ENCODE assay signal across 25 cellular contexts in genomic region chr13:79503069-79503468, GRCh38. TPM values are rescaled to one million over a fixed set of nuclear protein-coding genes. Genes with fewer than 3 reads are reported as not detected.
DNase-seq lines count a peak whose midpoint lies in the region; ATAC-seq and TF ChIP-seq lines count a peak whose summit lies in the region.
"Had no signal": no experiment of that assay in that cellular context is flagged by ENCODE, and none has a peak within 500 bp of the region (broad histone marks: within the 10 kb centered on the region; RNA-seq: fewer than 3 reads in every experiment).

No MANE protein-coding gene starts in this region.

- H3K4me2 ChIP-seq in DOHH2 (ENCODE audit: low read length), result peak overlapping the region; percentile 36
- H3K4me2 ChIP-seq: KMS-11 had no signal

- H3K4me1 Mint-ChIP-seq in activated T-cell treated with anti-CD3 and anti-CD28 coated beads, Interleukin-2, amount 50 U/mL, for 24 hours (ENCODE audit: low read depth), result peaks cover 83% of the 10 kb centered on the region
- H3K4me1 Mint-ChIP-seq in activated T-helper 17 cell treated with anti-CD3 and anti-CD28 coated beads, Interleukin-2, amount 50 U/mL, for 72 hours, result peaks cover 49% of the 10 kb centered on the region

- peaks cover 27% of the 10 kb centered on the region for H3K79me2 ChIP-seq in DOHH2 (ENCODE audit: control insufficient read depth, low read length)

- H3K36me3 Mint-ChIP-seq in activated T-cell treated with anti-CD3 and anti-CD28 coated beads, Interleukin-2, amount 50 U/mL, for 24 hours (ENCODE audit: low read depth), result peaks cover 50% of the 10 kb centered on the region
- peaks cover 24% of the 10 kb centered on the region for H3K36me3 Mint-ChIP-seq in activated T-helper 17 cell treated with anti-CD3 and anti-CD28 coated beads, Interleukin-2, amount 50 U/mL, for 72 hours (ENCODE audit: low read depth)

- no peaks in the 10 kb centered on the region for H3K9me3 ChIP-seq in DOHH2 (ENCODE audit: control insufficient read depth, insufficient read depth, low read length)
- H3K9me3 ChIP-seq: ascending aorta, BE2C, HAP-1, SJSA1, thoracic aorta had no signal

- peak overlapping the region; percentile 92 for H3K27ac Mint-ChIP-seq in activated T-cell treated with anti-CD3 and anti-CD28 coated beads, Interleukin-2, amount 50 U/mL, for 24 hours
- peak overlapping the region; percentile 85 for H3K27ac Mint-ChIP-seq in activated T-helper 17 cell treated with anti-CD3 and anti-CD28 coated beads, Interleukin-2, amount 50 U/mL, for 72 hours
- H3K27ac Mint-ChIP-seq: activated naive CD4-positive, alpha-beta T cell treated with anti-CD3 and anti-CD28 coated beads, Interleukin-2, amount 10 ng/mL, durations not matched to agents 7 days and 5 days; mesothelial cell of epicardium; T-helper 1 cell treated with Interleukin-12 subunit alpha and Interleukin-12 subunit beta and Interleukin-4 antibody, amounts not matched to agents 30 μg/mL and 1 μg/mL, for 36 hours had no signal

- H3K4me3 ChIP-seq in DOHH2 (ENCODE audit: low read length), result peak overlapping the region; percentile 25; the same call in 1 of the 2 replicates
- H3K4me3 ChIP-seq: ascending aorta, HAP-1, heart left ventricle, SJSA1, smooth muscle cell, thoracic aorta had no signal

- H3K27ac ChIP-seq in DOHH2 (ENCODE audit: low read depth, low read length), result no peak overlapping the region
- H3K27ac ChIP-seq: ascending aorta, epithelial cell of prostate, heart left ventricle, KMS-11, SJSA1, thoracic aorta had no signal

- H3K9me3 Mint-ChIP-seq in activated T-cell treated with anti-CD3 and anti-CD28 coated beads, Interleukin-2, amount 50 U/mL, for 24 hours, result no peaks in the 10 kb centered on the region
- H3K9me3 Mint-ChIP-seq in activated T-helper 17 cell treated with anti-CD3 and anti-CD28 coated beads, Interleukin-2, amount 50 U/mL, for 72 hours, result no peaks in the 10 kb centered on the region
- H3K9me3 Mint-ChIP-seq: T-helper 1 cell treated with Interleukin-12 subunit alpha and Interleukin-12 subunit beta and Interleukin-4 antibody, amounts not matched to agents 30 μg/mL and 1 μg/mL, for 36 hours had no signal

- H3K4me1 ChIP-seq in DOHH2 (ENCODE audit: control insufficient read depth, low read length), result peaks cover 21% of the 10 kb centered on the region
- H3K4me1 ChIP-seq: ascending aorta, HAP-1 had no signal

- ATAC-seq in activated T-helper 17 cell treated with anti-CD3 and anti-CD28 coated beads, Interleukin-2, amount 50 U/mL, for 72 hours (replicated peaks), result no peak
- no peak for ATAC-seq in left colon
- ATAC-seq: naive thymus-derived CD8-positive, alpha-beta T cell had no signal

- no peaks in the 10 kb centered on the region for H4K20me1 ChIP-seq in DOHH2 (ENCODE audit: control insufficient read depth, insufficient read depth, low read depth, low read length)

- H3K4me3 Mint-ChIP-seq in activated T-cell treated with anti-CD3 and anti-CD28 coated beads, Interleukin-2, amount 50 U/mL, for 24 hours, result no peak overlapping the region
- H3K4me3 Mint-ChIP-seq in activated T-helper 17 cell treated with anti-CD3 and anti-CD28 coated beads, Interleukin-2, amount 50 U/mL, for 72 hours, result peak overlapping the region; percentile 66
- H3K4me3 Mint-ChIP-seq: activated naive CD4-positive, alpha-beta T cell treated with anti-CD3 and anti-CD28 coated beads, Interleukin-2, amount 10 ng/mL, durations not matched to agents 7 days and 5 days; mesothelial cell of epicardium; naive thymus-derived CD8-positive, alpha-beta T cell; T-helper 1 cell treated with Interleukin-12 subunit alpha and Interleukin-12 subunit beta and Interleukin-4 antibody, amounts not matched to agents 30 μg/mL and 1 μg/mL, for 36 hours had no signal

- no peak for TF ChIP-seq CTCF in DOHH2 (IDR thresholded peaks at IDR 0.05; ENCODE audit: low read depth, low read length, poor library complexity, severe bottlenecking)

- no peak for DNase-seq in activated T-cell treated with anti-CD3 and anti-CD28 coated beads, Interleukin-2, amount 50 U/mL, for 24 hours
- no peak for DNase-seq in activated T-cell treated with anti-CD3 and anti-CD28 coated beads, Interleukin-2, amount 50 U/mL, for 48 hours
- DNase-seq in iPS-NIHi11 (ENCODE audit: low spot score), result peak; percentile 10
- no peak for DNase-seq in left colon
- DNase-seq in NCI-H345 (lab: John Stamatoyannopoulos, UW), result no peak
- DNase-seq in GM03348 (ENCODE audit: low spot score), result no peak
- DNase-seq: activated CD4-positive, alpha-beta T cell treated with anti-CD3 and anti-CD28 coated beads, Interleukin-2, amount 50 U/mL, for 1 hour; activated naive CD4-positive, alpha-beta T cell treated with anti-CD3 and anti-CD28 coated beads, Interleukin-2, amount 10 ng/mL, durations not matched to agents 7 days and 5 days; BE2C; heart left ventricle; naive thymus-derived CD8-positive, alpha-beta T cell; NCI-H1694; NCI-H524 treated with DMSO at 0.1 percent for 48 hours; stimulated activated CD4-positive, alpha-beta T cell treated with anti-CD3 and anti-CD28 coated beads, Interleukin-2, amount 100 ng/mL, for 24 hours had no signal

- no peaks in the 10 kb centered on the region for H3K36me3 ChIP-seq in DOHH2 (ENCODE audit: control insufficient read depth, low read length)
- H3K36me3 ChIP-seq: ascending aorta, BE2C, HAP-1, heart left ventricle, thoracic aorta had no signal

- H3K27me3 ChIP-seq in DOHH2 (ENCODE audit: control insufficient read depth, low read length), result no peaks in the 10 kb centered on the region
- H3K27me3 ChIP-seq: ascending aorta, BE2C, heart left ventricle, SJSA1 had no signal

- intact Hi-C loops in left colon (cut with DNase I, micrococcal nuclease), result no loop called here

- H3K27me3 Mint-ChIP-seq in activated T-cell treated with anti-CD3 and anti-CD28 coated beads, Interleukin-2, amount 50 U/mL, for 24 hours, result no peaks in the 10 kb centered on the region
- no peaks in the 10 kb centered on the region for H3K27me3 Mint-ChIP-seq in activated T-helper 17 cell treated with anti-CD3 and anti-CD28 coated beads, Interleukin-2, amount 50 U/mL, for 72 hours
- H3K27me3 Mint-ChIP-seq: activated naive CD4-positive, alpha-beta T cell treated with anti-CD3 and anti-CD28 coated beads, Interleukin-2, amount 10 ng/mL, durations not matched to agents 7 days and 5 days; naive thymus-derived CD8-positive, alpha-beta T cell had no signal

- H3K9me2 ChIP-seq in DOHH2 (replicated peaks; ENCODE audit: control insufficient read depth, low read length), result no peaks in the 10 kb centered on the region

- no peaks in the 10 kb centered on the region for H3F3A ChIP-seq in DOHH2 (ENCODE audit: control insufficient read depth, insufficient read depth)

RNA-seq across cellular contexts. Expression of gene NDFIP2, which starts 22.1 kb away (rescaled TPM):
- 100 to 1,000 TPM in 1 of 2 donors, 10 to 100 TPM in 1; 80.6 to 129 TPM for total RNA-seq in activated T-helper 17 cell treated with anti-CD3 and anti-CD28 coated beads, Interleukin-2, amount 50 U/mL, for 72 hours
- total RNA-seq in left colon, result 100 to 1,000 TPM; 117 to 129 TPM
